15 cellular contexts compared by ENCODE assay signal in genomic region chr16:51636913-51637743, GRCh38.
A peak's percentile ranks its signal among the peaks of the same experiment; 100 is the strongest.
DNase-seq lines count a peak whose midpoint lies in the region; TF ChIP-seq lines count a peak whose summit lies in the region.
"Had no signal": no experiment of that assay in that cellular context is flagged by ENCODE, and none has a peak within 500 bp of the region (broad histone marks: within the 10 kb centered on the region; RNA-seq: fewer than 3 reads in every experiment).

No MANE protein-coding gene starts in this region.

- CTCF ChIA-PET in HEK293T (lab: Yijun Ruan, JAX): interaction anchor here (0.7 kb wide), 1 partner anchor 753 kb away, joined by 3 read pairs; no protein-coding TSS in a partner anchor

- TF ChIP-seq CTCF in type B pancreatic cell (conservative IDR thresholded peaks at IDR 0.05): no peak

- POLR2A ChIA-PET in HEK293T (lab: Yijun Ruan, JAX): no interaction called here

- DNase-seq in NCI-H1436 (lab: John Stamatoyannopoulos, UW) (peak; percentile 12), NCI-H1436 treated with DMSO at 0.1 percent for 48 hours (lab: John Stamatoyannopoulos, UW) (no peak), T1000 (lab: John Stamatoyannopoulos, UW) (peak; percentile 62), iPS DF 19.7 (ENCODE audit: low read depth, low spot score) (peak; percentile 94), type B pancreatic cell (ENCODE audit: extremely low spot score, unreplicated experiment) (no peak), HEK293T (ENCODE audit: extremely low spot score) (no peak), MV-4-11 (lab: John Stamatoyannopoulos, UW) (no peak)
- no peak for DNase-seq in T-helper 2 cell treated with Interferon-gamma antibody and Interleukin-4, amounts not matched to agents 5 μg/mL and 100 μg/mL, for 36 hours (ENCODE audit: low spot score)
- DNase-seq: activated CD8-positive, alpha-beta T cell treated with anti-CD3 and anti-CD28 coated beads for 36 hours; colonic mucosa; DMS79 treated with DMSO at 0.1 percent for 48 hours; gastrocnemius medialis; NK-92 treated with Interleukin-12 subunit alpha and Interleukin-12 subunit beta, amount 100 ng/mL, for 24 hours; T-helper 1 cell had no signal

- H3K36me3 Mint-ChIP-seq in type B pancreatic cell: no peaks in the 10 kb centered on the region
- H3K36me3 Mint-ChIP-seq in T-helper 2 cell treated with Interferon-gamma antibody and Interleukin-4, amounts not matched to agents 5 μg/mL and 100 μg/mL, for 36 hours (ENCODE audit: low read depth): no peaks in the 10 kb centered on the region
- H3K36me3 Mint-ChIP-seq: activated naive CD4-positive, alpha-beta T cell treated with anti-CD3 and anti-CD28 coated beads, Interleukin-2, amount 50 U/mL, for 24 hours had no signal

- H3K27ac Mint-ChIP-seq in type B pancreatic cell: no peak overlapping the region
- no peak overlapping the region for H3K27ac Mint-ChIP-seq in T-helper 2 cell treated with Interferon-gamma antibody and Interleukin-4, amounts not matched to agents 5 μg/mL and 100 μg/mL, for 36 hours
- H3K27ac Mint-ChIP-seq: activated CD8-positive, alpha-beta T cell treated with anti-CD3 and anti-CD28 coated beads for 36 hours; activated naive CD4-positive, alpha-beta T cell treated with anti-CD3 and anti-CD28 coated beads, Interleukin-2, amount 50 U/mL, for 24 hours had no signal

- peaks cover 23% of the 10 kb centered on the region for H3K4me1 Mint-ChIP-seq in type B pancreatic cell (ENCODE audit: unreplicated experiment)
- no peaks in the 10 kb centered on the region for H3K4me1 Mint-ChIP-seq in T-helper 2 cell treated with Interferon-gamma antibody and Interleukin-4, amounts not matched to agents 5 μg/mL and 100 μg/mL, for 36 hours (ENCODE audit: low read depth)
- H3K4me1 Mint-ChIP-seq: activated naive CD4-positive, alpha-beta T cell treated with anti-CD3 and anti-CD28 coated beads, Interleukin-2, amount 50 U/mL, for 24 hours had no signal

- peaks cover 7% of the 10 kb centered on the region for H3K9me3 Mint-ChIP-seq in type B pancreatic cell
- peaks cover 32% of the 10 kb centered on the region for H3K9me3 Mint-ChIP-seq in T-helper 2 cell treated with Interferon-gamma antibody and Interleukin-4, amounts not matched to agents 5 μg/mL and 100 μg/mL, for 36 hours

- H3K4me3 Mint-ChIP-seq in type B pancreatic cell: peak overlapping the region; percentile 57
- H3K4me3 Mint-ChIP-seq in T-helper 2 cell treated with Interferon-gamma antibody and Interleukin-4, amounts not matched to agents 5 μg/mL and 100 μg/mL, for 36 hours: no peak overlapping the region
- H3K4me3 Mint-ChIP-seq: activated CD8-positive, alpha-beta T cell treated with anti-CD3 and anti-CD28 coated beads for 36 hours; activated naive CD4-positive, alpha-beta T cell treated with anti-CD3 and anti-CD28 coated beads, Interleukin-2, amount 50 U/mL, for 24 hours had no signal

- H3K27me3 Mint-ChIP-seq in type B pancreatic cell: peaks cover 40% of the 10 kb centered on the region
- no peaks in the 10 kb centered on the region for H3K27me3 Mint-ChIP-seq in T-helper 2 cell treated with Interferon-gamma antibody and Interleukin-4, amounts not matched to agents 5 μg/mL and 100 μg/mL, for 36 hours (ENCODE audit: low read depth)

TF ChIP-seq in HEK293T, 16 proteins besides CTCF, POLR2A, EP300 and RAD21:
- TF ChIP-seq FOXK2 (IDR thresholded peaks at IDR 0.05): no peak
- TF ChIP-seq SP1 (IDR thresholded peaks at IDR 0.05): no peak
- no peak for TF ChIP-seq L3MBTL2 (conservative IDR thresholded peaks at IDR 0.05)
- no peak for TF ChIP-seq ELF4 (IDR thresholded peaks at IDR 0.05)
- TF ChIP-seq FOXM1 (IDR thresholded peaks at IDR 0.05; ENCODE audit: borderline replicate concordance): no peak
- no peak for TF ChIP-seq HDGF (IDR thresholded peaks at IDR 0.05; ENCODE audit: borderline replicate concordance)
- TF ChIP-seq CTBP1 (IDR thresholded peaks at IDR 0.05; ENCODE audit: borderline replicate concordance): no peak
- no peak for TF ChIP-seq SUZ12 (IDR thresholded peaks at IDR 0.05)

Comparison
In these comparisons a context has a peak if more than half of its experiments do, and no peak if none do; other contexts are left out.
1. DNase-seq: peak in NCI-H1436 (single experiment), T1000 (single experiment) and iPS DF 19.7 (single experiment); none in NCI-H1436 treated with DMSO at 0.1 percent for 48 hours (single experiment), type B pancreatic cell (single experiment), T-helper 2 cell treated with Interferon-gamma antibody and Interleukin-4, amounts not matched to agents 5 μg/mL and 100 μg/mL, for 36 hours (single experiment), HEK293T (single experiment) and MV-4-11 (single experiment).